Comparison of ENCODE assay signal across 1 cellular context in genomic region chr7:149494738-149495368, GRCh38.
TF ChIP-seq lines count a peak whose summit lies in the region.

No MANE protein-coding gene starts in this region.

TF ChIP-seq in K562, 482 proteins besides CTCF, POLR2A, EP300 and RAD21 (continued from another document and continues in another):
- TF ChIP-seq STAT6 (CRISPR knock-in tag; IDR thresholded peaks at IDR 0.05) (no peak), SIX5 (IDR thresholded peaks at IDR 0.05; ENCODE audit: borderline replicate concordance in 1 of 2, insufficient read depth in 1 of 2, low read depth in 1 of 2, low read length in 2 of 2) (no peak), ZNF77 (CRISPR knock-in tag; IDR thresholded peaks at IDR 0.05) (no peak), ZBTB11 (CRISPR knock-in tag; IDR thresholded peaks at IDR 0.05) (no peak; a peak in 1 of 6 replicates), KDM1A (IDR thresholded peaks at IDR 0.05) (peak; percentile 28 to 54; a peak in 2 of 4 replicates), SP2 (IDR thresholded peaks at IDR 0.05; ENCODE audit: extremely low read depth, low read depth, low read length, poor library complexity, severe bottlenecking) (no peak), TBL1XR1 (IDR thresholded peaks at IDR 0.05; ENCODE audit: low read length in 2 of 2) (peak in 1 of 2 experiments; percentile 38; a peak in 1 of 4 replicates), DNMT1 (IDR thresholded peaks at IDR 0.05) (no peak), ZNF696 (CRISPR knock-in tag; conservative IDR thresholded peaks at IDR 0.05) (no peak), ZNF436 (CRISPR knock-in tag; IDR thresholded peaks at IDR 0.05) (no peak), RBM14 (IDR thresholded peaks at IDR 0.05; ENCODE audit: borderline replicate concordance, insufficient read depth, low read depth, low read length) (no peak), OTX1 (CRISPR knock-in tag; IDR thresholded peaks at IDR 0.05) (0 out of 2 replicates have a peak, but pooled peaks have one; percentile 77), MXI1 (IDR thresholded peaks at IDR 0.05; ENCODE audit: low read depth, low read length) (0 out of 2 replicates have a peak, but pooled peaks have one; percentile 31), NBN (IDR thresholded peaks at IDR 0.05; ENCODE audit: low read depth) (peak; percentile 81; the same call in 1 of the 2 replicates), RREB1 (CRISPR knock-in tag; IDR thresholded peaks at IDR 0.05) (no peak), ZNF124 (CRISPR knock-in tag; IDR thresholded peaks at IDR 0.05) (no peak), SPI1 (IDR thresholded peaks at IDR 0.05; ENCODE audit: borderline replicate concordance, low read depth, low read length) (0 out of 2 replicates have a peak, but pooled peaks have one; percentile 4), RFX7 (CRISPR knock-in tag; IDR thresholded peaks at IDR 0.05) (no peak), MTA2 (IDR thresholded peaks at IDR 0.05; ENCODE audit: low read depth) (no peak), ZBTB43 (CRISPR knock-in tag; IDR thresholded peaks at IDR 0.05) (no peak), FOXO4 (CRISPR knock-in tag; IDR thresholded peaks at IDR 0.05) (no peak), HNRNPK (IDR thresholded peaks at IDR 0.05; ENCODE audit: low read depth, low read length, poor library complexity, severe bottlenecking) (no peak), ZNF23 (CRISPR knock-in tag; IDR thresholded peaks at IDR 0.05) (no peak), RUNX1 (IDR thresholded peaks at IDR 0.05; ENCODE audit: low read depth) (no peak), TBP (optimal IDR thresholded peaks at IDR 0.05; ENCODE audit: low read depth, low read length) (no peak), ZNF143 (CRISPR knock-in tag; IDR thresholded peaks at IDR 0.05) (no peak), MAX (CRISPR knock-in tag; IDR thresholded peaks at IDR 0.05) (no peak; the same call in 1 of the 2 replicates)
- TF ChIP-seq, protein P1, sequence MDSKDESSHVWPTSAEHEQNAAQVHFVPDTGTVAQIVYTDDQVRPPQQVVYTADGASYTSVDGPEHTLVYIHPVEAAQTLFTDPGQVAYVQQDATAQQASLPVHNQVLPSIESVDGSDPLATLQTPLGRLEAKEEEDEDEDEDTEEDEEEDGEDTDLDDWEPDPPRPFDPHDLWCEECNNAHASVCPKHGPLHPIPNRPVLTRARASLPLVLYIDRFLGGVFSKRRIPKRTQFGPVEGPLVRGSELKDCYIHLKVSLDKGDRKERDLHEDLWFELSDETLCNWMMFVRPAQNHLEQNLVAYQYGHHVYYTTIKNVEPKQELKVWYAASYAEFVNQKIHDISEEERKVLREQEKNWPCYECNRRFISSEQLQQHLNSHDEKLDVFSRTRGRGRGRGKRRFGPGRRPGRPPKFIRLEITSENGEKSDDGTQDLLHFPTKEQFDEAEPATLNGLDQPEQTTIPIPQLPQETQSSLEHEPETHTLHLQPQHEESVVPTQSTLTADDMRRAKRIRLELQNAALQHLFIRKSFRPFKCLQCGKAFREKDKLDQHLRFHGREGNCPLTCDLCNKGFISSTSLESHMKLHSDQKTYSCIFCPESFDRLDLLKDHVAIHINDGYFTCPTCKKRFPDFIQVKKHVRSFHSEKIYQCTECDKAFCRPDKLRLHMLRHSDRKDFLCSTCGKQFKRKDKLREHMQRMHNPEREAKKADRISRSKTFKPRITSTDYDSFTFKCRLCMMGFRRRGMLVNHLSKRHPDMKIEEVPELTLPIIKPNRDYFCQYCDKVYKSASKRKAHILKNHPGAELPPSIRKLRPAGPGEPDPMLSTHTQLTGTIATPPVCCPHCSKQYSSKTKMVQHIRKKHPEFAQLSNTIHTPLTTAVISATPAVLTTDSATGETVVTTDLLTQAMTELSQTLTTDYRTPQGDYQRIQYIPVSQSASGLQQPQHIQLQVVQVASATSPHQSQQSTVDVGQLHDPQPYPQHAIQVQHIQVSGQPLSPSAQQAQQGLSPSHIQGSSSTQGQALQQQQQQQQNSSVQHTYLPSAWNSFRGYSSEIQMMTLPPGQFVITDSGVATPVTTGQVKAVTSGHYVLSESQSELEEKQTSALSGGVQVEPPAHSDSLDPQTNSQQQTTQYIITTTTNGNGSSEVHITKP (IDR thresholded peaks at IDR 0.05; ENCODE audit: partially characterized antibody) = peak; percentile 41
- TF ChIP-seq, protein P2, sequence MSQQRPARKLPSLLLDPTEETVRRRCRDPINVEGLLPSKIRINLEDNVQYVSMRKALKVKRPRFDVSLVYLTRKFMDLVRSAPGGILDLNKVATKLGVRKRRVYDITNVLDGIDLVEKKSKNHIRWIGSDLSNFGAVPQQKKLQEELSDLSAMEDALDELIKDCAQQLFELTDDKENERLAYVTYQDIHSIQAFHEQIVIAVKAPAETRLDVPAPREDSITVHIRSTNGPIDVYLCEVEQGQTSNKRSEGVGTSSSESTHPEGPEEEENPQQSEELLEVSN (IDR thresholded peaks at IDR 0.05; ENCODE audit: borderline replicate concordance in 1 of 2, extremely low read depth in 1 of 2, insufficient read depth in 1 of 2, insufficient read length in 1 of 2, low read depth in 1 of 2, low read length in 1 of 2, poor library complexity in 1 of 2, severe bottlenecking in 1 of 2) = no peak
- TF ChIP-seq, protein P3, sequence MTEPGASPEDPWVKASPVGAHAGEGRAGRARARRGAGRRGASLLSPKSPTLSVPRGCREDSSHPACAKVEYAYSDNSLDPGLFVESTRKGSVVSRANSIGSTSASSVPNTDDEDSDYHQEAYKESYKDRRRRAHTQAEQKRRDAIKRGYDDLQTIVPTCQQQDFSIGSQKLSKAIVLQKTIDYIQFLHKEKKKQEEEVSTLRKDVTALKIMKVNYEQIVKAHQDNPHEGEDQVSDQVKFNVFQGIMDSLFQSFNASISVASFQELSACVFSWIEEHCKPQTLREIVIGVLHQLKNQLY (CRISPR knock-in tag; conservative IDR thresholded peaks at IDR 0.05) = no peak
- TF ChIP-seq, protein P4, sequence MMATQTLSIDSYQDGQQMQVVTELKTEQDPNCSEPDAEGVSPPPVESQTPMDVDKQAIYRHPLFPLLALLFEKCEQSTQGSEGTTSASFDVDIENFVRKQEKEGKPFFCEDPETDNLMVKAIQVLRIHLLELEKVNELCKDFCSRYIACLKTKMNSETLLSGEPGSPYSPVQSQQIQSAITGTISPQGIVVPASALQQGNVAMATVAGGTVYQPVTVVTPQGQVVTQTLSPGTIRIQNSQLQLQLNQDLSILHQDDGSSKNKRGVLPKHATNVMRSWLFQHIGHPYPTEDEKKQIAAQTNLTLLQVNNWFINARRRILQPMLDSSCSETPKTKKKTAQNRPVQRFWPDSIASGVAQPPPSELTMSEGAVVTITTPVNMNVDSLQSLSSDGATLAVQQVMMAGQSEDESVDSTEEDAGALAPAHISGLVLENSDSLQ (IDR thresholded peaks at IDR 0.05) = no peak
